18 cellular contexts compared by ENCODE assay signal in the genomic region with DNA sequence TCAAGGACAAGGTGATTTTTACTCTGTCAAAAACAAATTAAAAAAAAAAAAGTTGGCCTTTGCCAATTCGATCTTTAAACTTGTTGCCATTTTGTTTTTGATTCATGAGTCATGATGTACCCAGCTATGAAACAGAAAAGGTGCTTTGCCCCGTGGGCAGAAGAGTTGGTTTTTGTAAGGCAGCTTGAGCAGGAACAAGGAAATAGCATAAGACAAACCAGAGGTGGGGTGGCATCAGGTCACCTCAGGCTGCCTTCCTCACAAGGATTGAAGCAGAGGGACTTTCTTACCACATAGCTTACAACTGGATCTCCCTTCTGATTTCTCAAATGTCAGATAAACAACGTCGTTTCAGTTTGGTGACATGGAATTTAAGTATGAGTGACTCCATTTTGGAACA.
A peak's percentile ranks its signal among the peaks of the same experiment; 100 is the strongest.
DNase-seq lines count a peak whose midpoint lies in the region; ATAC-seq, FAIRE-seq and TF ChIP-seq lines count a peak whose summit lies in the region.
"Had no signal": no experiment of that assay in that cellular context is flagged by ENCODE, and none has a peak within 500 bp of the region (broad histone marks: within the 10 kb centered on the region; RNA-seq: fewer than 3 reads in every experiment).

No MANE protein-coding gene starts in this region.

- H3K36me3 ChIP-seq in mesenchymal stem cell (ENCODE audit: control insufficient read depth in 1 of 2, insufficient read depth in 2 of 2, low read depth in 1 of 2, low read length in 2 of 2) (no peaks in the 10 kb centered on the region), WERI-Rb-1 (no peaks in the 10 kb centered on the region)
- H3K36me3 ChIP-seq: BE2C, uterus had no signal

- H3K4me1 Mint-ChIP-seq in CD4-positive, alpha-beta T cell (ENCODE audit: low read depth): peaks cover 76% of the 10 kb centered on the region

- TF ChIP-seq CTCF in CD4-positive, alpha-beta T cell (IDR thresholded peaks at IDR 0.05): no peak
- TF ChIP-seq CTCF in WERI-Rb-1 (IDR thresholded peaks at IDR 0.05; ENCODE audit: low read depth, low read length): no peak

- CTCF ChIA-PET in CD4-positive, alpha-beta T cell (lab: Charles Lee): interaction anchor here (1.1 to 2.1 kb wide), 3 partner anchors 64 to 237 kb away, joined by 3 to 4 read pairs (median 4); no protein-coding TSS in a partner anchor

- no peak overlapping the region for H2AFZ ChIP-seq in mesenchymal stem cell (ENCODE audit: low read depth, low read length)

- peak overlapping the region; percentile 59 for H2AK5ac ChIP-seq in mesenchymal stem cell (ENCODE audit: low read length, severe bottlenecking)

- H3K27ac ChIP-seq in CD4-positive, alpha-beta T cell (ENCODE audit: low read depth, low read length): peak overlapping the region; percentile 60
- H3K27ac ChIP-seq in mesenchymal stem cell (ENCODE audit: low read length, poor library complexity, severe bottlenecking) (no peak overlapping the region), WERI-Rb-1 (no peak overlapping the region)
- H3K27ac ChIP-seq: uterus had no signal

- no peaks in the 10 kb centered on the region for H3K27me3 ChIP-seq in CD4-positive, alpha-beta T cell (ENCODE audit: control insufficient read depth, insufficient read depth, low read length)
- H3K27me3 ChIP-seq in mesenchymal stem cell (ENCODE audit: control insufficient read depth in 1 of 2, insufficient read depth in 1 of 2, low read length in 2 of 2) (no peaks in the 10 kb centered on the region), WERI-Rb-1 (ENCODE audit: insufficient read depth, low read depth, severe bottlenecking) (no peaks in the 10 kb centered on the region)
- H3K27me3 ChIP-seq: BE2C, uterus had no signal

- no peak overlapping the region for H2BK120ac ChIP-seq in mesenchymal stem cell (ENCODE audit: low read depth, low read length)

- DNase-seq in CD4-positive, alpha-beta T cell: peak in 1 of 10 experiments; percentile 20
- DNase-seq in M059J (ENCODE audit: low read depth) (peak; percentile 50), mesenchymal stem cell (no peak), WERI-Rb-1 (no peak), GM19239 (ENCODE audit: insufficient read length, low spot score) (no peak), NCI-H510A (lab: John Stamatoyannopoulos, UW) (no peak)
- no peak for DNase-seq in activated naive CD4-positive, alpha-beta T cell treated with anti-CD3 and anti-CD28 coated beads, Interleukin-2, amount 50 U/mL, for 72 hours (ENCODE audit: low spot score in 2 of 2)
- DNase-seq: BE2C; effector CD8-positive, alpha-beta T cell; KG1; NCI-H1694 treated with DMSO at 0.1 percent for 48 hours; NCI-H526 treated with DMSO at 0.1 percent for 48 hours; RPMI8226; uterus had no signal

- H3K14ac ChIP-seq in mesenchymal stem cell (ENCODE audit: low read length in 2 of 2): no peak overlapping the region

- H3K4ac ChIP-seq in mesenchymal stem cell (ENCODE audit: low read depth in 1 of 2, low read length in 2 of 2): no peak overlapping the region

- H3K4me3 ChIP-seq in mesenchymal stem cell (ENCODE audit: insufficient read depth in 1 of 2, low read depth in 1 of 2, low read length in 2 of 2): no peak overlapping the region
- no peak overlapping the region for H3K4me3 ChIP-seq in WERI-Rb-1 (ENCODE audit: low read depth, low read length)
- H3K4me3 ChIP-seq: uterus had no signal

- H3K23ac ChIP-seq in mesenchymal stem cell (ENCODE audit: low read length in 2 of 2): no peak overlapping the region

- no peak overlapping the region for H3K4me2 ChIP-seq in mesenchymal stem cell (ENCODE audit: low read length, poor library complexity, severe bottlenecking)

- no peak overlapping the region for H4K91ac ChIP-seq in mesenchymal stem cell (ENCODE audit: low read length)

- H2BK15ac ChIP-seq in mesenchymal stem cell (ENCODE audit: low read depth, poor library complexity, severe bottlenecking): no peak overlapping the region

- no peak for FAIRE-seq in GM19239 (lab: Jason Lieb, UNC)
- FAIRE-seq: frontal cortex, GM12892 had no signal

- H3K4me3 Mint-ChIP-seq in CD4-positive, alpha-beta T cell: peak overlapping the region; percentile 74
- H3K4me3 Mint-ChIP-seq: mesothelial cell of epicardium had no signal

- no peaks in the 10 kb centered on the region for H3K36me3 Mint-ChIP-seq in CD4-positive, alpha-beta T cell (ENCODE audit: low read depth)
- peaks cover 0 to 4% of the 10 kb centered on the region in 2 donors for H3K36me3 Mint-ChIP-seq in activated naive CD4-positive, alpha-beta T cell treated with anti-CD3 and anti-CD28 coated beads, Interleukin-2, amount 50 U/mL, for 72 hours
- H3K36me3 Mint-ChIP-seq: mesothelial cell of epicardium had no signal

- intact Hi-C loops in CD4-positive, alpha-beta T cell (cut with DNase I, micrococcal nuclease): loop anchor here (2.0 to 5.0 kb wide), 6 partner anchors 50 to 124 kb away; a partner anchor contains a TSS

- H3K4me1 ChIP-seq in mesenchymal stem cell (ENCODE audit: control insufficient read depth, insufficient read depth, low read depth, low read length): peaks cover 11% of the 10 kb centered on the region
- H3K4me1 ChIP-seq: BE2C, uterus had no signal

- no peak overlapping the region for H2BK5ac ChIP-seq in mesenchymal stem cell (ENCODE audit: low read depth, low read length, poor library complexity, severe bottlenecking)

- no peak overlapping the region for H4K8ac ChIP-seq in mesenchymal stem cell (ENCODE audit: low read length)

- no peak overlapping the region for H3K18ac ChIP-seq in mesenchymal stem cell (ENCODE audit: low read depth in 1 of 2, low read length in 2 of 2)

- H3K9me3 Mint-ChIP-seq in CD4-positive, alpha-beta T cell: no peaks in the 10 kb centered on the region
- H3K9me3 Mint-ChIP-seq in activated naive CD4-positive, alpha-beta T cell treated with anti-CD3 and anti-CD28 coated beads, Interleukin-2, amount 50 U/mL, for 72 hours: no peaks in the 10 kb centered on the region
- H3K9me3 Mint-ChIP-seq: mesothelial cell of epicardium had no signal

- no peaks in the 10 kb centered on the region for H3K27me3 Mint-ChIP-seq in CD4-positive, alpha-beta T cell

- H3K9ac ChIP-seq in mesenchymal stem cell (ENCODE audit: low read length): no peak overlapping the region

- H3K9me3 ChIP-seq in CD4-positive, alpha-beta T cell (ENCODE audit: control insufficient read depth, low read length): no peaks in the 10 kb centered on the region
- H3K9me3 ChIP-seq in mesenchymal stem cell (ENCODE audit: control insufficient read depth, low read length) (no peaks in the 10 kb centered on the region), WERI-Rb-1 (ENCODE audit: severe bottlenecking) (no peaks in the 10 kb centered on the region)
- H3K9me3 ChIP-seq: BE2C, uterus had no signal

- no peak overlapping the region for H2BK12ac ChIP-seq in mesenchymal stem cell (ENCODE audit: low read length in 2 of 2)

- ATAC-seq in CD4-positive, alpha-beta T cell (ENCODE audit: poor library complexity): peak; percentile 39
- peak; percentile 31 to 63 for ATAC-seq in activated naive CD4-positive, alpha-beta T cell treated with anti-CD3 and anti-CD28 coated beads, Interleukin-2, amount 50 U/mL, for 72 hours
- no peak for ATAC-seq in HG03025 (IDR thresholded peaks at IDR 0.05; ENCODE audit: low FRiP score, unreplicated experiment)

- WGBS in mesenchymal stem cell: 91% methylated on average over 4 of the region's 4 CpGs

- H3K79me1 ChIP-seq in mesenchymal stem cell (replicated peaks; ENCODE audit: low read length, poor library complexity, severe bottlenecking): no peaks in the 10 kb centered on the region

- POLR2A ChIA-PET in CD4-positive, alpha-beta T cell (lab: Charles Lee): interaction anchor here (0.6 to 3.0 kb wide), 11 partner anchors 33 to 124 kb away, joined by 3 to 25 read pairs (median 7); a partner anchor contains a TSS

- peak overlapping the region; percentile 88 for H3K27ac Mint-ChIP-seq in CD4-positive, alpha-beta T cell
- peak overlapping the region; percentile 85 to 86 for H3K27ac Mint-ChIP-seq in activated naive CD4-positive, alpha-beta T cell treated with anti-CD3 and anti-CD28 coated beads, Interleukin-2, amount 50 U/mL, for 72 hours
- H3K27ac Mint-ChIP-seq: mesothelial cell of epicardium had no signal
